In genomic region chr6:897561-898207, GRCh38 we compare ENCODE assay signal across 19 cellular contexts.
"Had no signal": no experiment of that assay in that cellular context is flagged by ENCODE, and none has a peak within 500 bp of the region (broad histone marks: within the 10 kb centered on the region; RNA-seq: fewer than 3 reads in every experiment).

No MANE protein-coding gene starts in this region.

- DNase-seq: activated CD4-positive, alpha-beta T cell treated with anti-CD3 and anti-CD28 coated beads, Interleukin-2, amount 10 ng/mL, durations not matched to agents 24 days and 14 days; activated CD8-positive, alpha-beta memory T cell treated with anti-CD3 and anti-CD28 coated beads, Interleukin-2, amount 50 U/mL, for 48 hours; activated effector memory CD4-positive, alpha-beta T cell treated with Interleukin-2 at 50 U/mL for 16 hours; activated naive CD4-positive, alpha-beta T cell treated with anti-CD3 and anti-CD28 coated beads, Interleukin-2, amount 50 U/mL, for 16 hours; activated T-cell treated with anti-CD3 and anti-CD28 coated beads, Interleukin-2, amount 50 U/mL, for 48 hours; aorta; colonic mucosa; endodermal cell; hippocampal formation; nucleus accumbens; stimulated activated naive CD4-positive, alpha-beta T cell treated with Interleukin-2 at 50 U/mL for 16 hours; tibial artery had no signal

- H3K9me3 Mint-ChIP-seq: activated CD4-positive, alpha-beta T cell treated with anti-CD3 and anti-CD28 coated beads, Interleukin-2, amount 10 ng/mL, durations not matched to agents 24 days and 14 days; central memory CD8-positive, alpha-beta T cell; endodermal cell; nephron; T-helper 2 cell treated with Interferon-gamma antibody and Interleukin-4, amounts not matched to agents 5 μg/mL and 100 μg/mL, for 36 hours had no signal

- H3K4me3 ChIP-seq: colonic mucosa, lung, tibial artery had no signal

- H3K27ac Mint-ChIP-seq: activated CD4-positive, alpha-beta T cell treated with anti-CD3 and anti-CD28 coated beads, Interleukin-2, amount 10 ng/mL, durations not matched to agents 24 days and 14 days; endodermal cell; mesothelial cell of epicardium; nephron; T-helper 2 cell treated with Interferon-gamma antibody and Interleukin-4, amounts not matched to agents 5 μg/mL and 100 μg/mL, for 36 hours; WTC11 had no signal

- H3K27me3 ChIP-seq: colonic mucosa had no signal

- ATAC-seq: WTC11 had no signal

- H3K36me3 Mint-ChIP-seq: mesothelial cell of epicardium, WTC11 had no signal

- H3K9me3 ChIP-seq: colonic mucosa, tibial artery had no signal

- H3K4me3 Mint-ChIP-seq: activated CD4-positive, alpha-beta T cell treated with anti-CD3 and anti-CD28 coated beads, Interleukin-2, amount 10 ng/mL, durations not matched to agents 24 days and 14 days; central memory CD8-positive, alpha-beta T cell; endodermal cell; mesothelial cell of epicardium; nephron; T-helper 2 cell treated with Interferon-gamma antibody and Interleukin-4, amounts not matched to agents 5 μg/mL and 100 μg/mL, for 36 hours; WTC11 had no signal

- H3K4me1 ChIP-seq: colonic mucosa had no signal

- H3K36me3 ChIP-seq: colonic mucosa, tibial artery had no signal

- H3K4me1 Mint-ChIP-seq: activated CD4-positive, alpha-beta T cell treated with anti-CD3 and anti-CD28 coated beads, Interleukin-2, amount 10 ng/mL, durations not matched to agents 24 days and 14 days; central memory CD8-positive, alpha-beta T cell; endodermal cell; WTC11 had no signal

- H3K27ac ChIP-seq: colonic mucosa, epithelial cell of prostate, tibial artery had no signal
